ENCODE assay signal across 16 cellular contexts in genomic region chr14:106069786-106070185, GRCh38.
DNase-seq lines count a peak whose midpoint lies in the region; ATAC-seq and TF ChIP-seq lines count a peak whose summit lies in the region.
"Had no signal": no experiment of that assay in that cellular context is flagged by ENCODE, and none has a peak within 500 bp of the region (broad histone marks: within the 10 kb centered on the region; RNA-seq: fewer than 3 reads in every experiment).

No MANE protein-coding gene starts in this region.

- no peak overlapping the region for H3K27ac ChIP-seq in gastrocnemius medialis
- no peak overlapping the region for H3K27ac ChIP-seq in colonic mucosa
- H3K27ac ChIP-seq: PC-9 had no signal

- ATAC-seq in gastrocnemius medialis: no peak
- no peak for ATAC-seq in GM18909 (IDR thresholded peaks at IDR 0.05; ENCODE audit: poor library complexity, unreplicated experiment)

- peak overlapping the region; percentile 76 for H3K27ac Mint-ChIP-seq in activated CD4-positive, alpha-beta T cell treated with anti-CD3 and anti-CD28 coated beads, Interleukin-2, amount 10 ng/mL, durations not matched to agents 24 days and 14 days
- H3K27ac Mint-ChIP-seq: HFFc6 had no signal

- H3K36me3 Mint-ChIP-seq in activated CD4-positive, alpha-beta T cell treated with anti-CD3 and anti-CD28 coated beads, Interleukin-2, amount 10 ng/mL, durations not matched to agents 24 days and 14 days (ENCODE audit: low read depth): no peaks in the 10 kb centered on the region

- H3K36me3 ChIP-seq in gastrocnemius medialis: no peaks in the 10 kb centered on the region
- H3K36me3 ChIP-seq in colonic mucosa: no peaks in the 10 kb centered on the region

- no peak overlapping the region for H3K4me3 Mint-ChIP-seq in activated CD4-positive, alpha-beta T cell treated with anti-CD3 and anti-CD28 coated beads, Interleukin-2, amount 10 ng/mL, durations not matched to agents 24 days and 14 days
- H3K4me3 Mint-ChIP-seq: HFFc6 had no signal

- H3K4me3 ChIP-seq in gastrocnemius medialis (no peak overlapping the region), colonic mucosa (no peak overlapping the region)
- H3K4me3 ChIP-seq: PC-9 had no signal

- H3K9me3 Mint-ChIP-seq in activated CD4-positive, alpha-beta T cell treated with anti-CD3 and anti-CD28 coated beads, Interleukin-2, amount 10 ng/mL, durations not matched to agents 24 days and 14 days: no peaks in the 10 kb centered on the region

- no peak for TF ChIP-seq POLR2A in gastrocnemius medialis (IDR thresholded peaks at IDR 0.05)

- H3K9ac ChIP-seq in colonic mucosa (ENCODE audit: low read depth in 2 of 2, low read length in 2 of 2): no peak overlapping the region

- H3K4me1 ChIP-seq in gastrocnemius medialis (no peaks in the 10 kb centered on the region), colonic mucosa (no peaks in the 10 kb centered on the region)

- DNase-seq in activated CD4-positive, alpha-beta T cell treated with anti-CD3 and anti-CD28 coated beads, Interleukin-2, amount 10 ng/mL, durations not matched to agents 24 days and 14 days: no peak
- DNase-seq in activated CD4-positive, alpha-beta T cell treated with anti-CD3 and anti-CD28 coated beads, Interleukin-2, amount 50 U/mL, for 1 hour: no peak
- DNase-seq in stimulated activated CD4-positive, alpha-beta T cell treated with anti-CD3 and anti-CD28 coated beads, Interleukin-1b, Interleukin-23, amount 100 ng/mL, for 48 hours: peak; percentile 16
- DNase-seq in stimulated activated CD4-positive, alpha-beta T cell treated with anti-CD3 and anti-CD28 coated beads, Interleukin-4, amount 100 ng/mL, for 1 hour: no peak
- DNase-seq in fibroblast of gingiva (ENCODE audit: low read depth) (peak; percentile 0), gastrocnemius medialis (no peak), colonic mucosa (no peak)
- DNase-seq: C1 segment of cervical spinal cord, GOT3, HFFc6, KBM-7, NCI-H1105, NCI-H1694 treated with DMSO at 0.1 percent for 48 hours, NCI-H446, PC-9 had no signal

- TF ChIP-seq CTCF in gastrocnemius medialis (IDR thresholded peaks at IDR 0.05 in 4 of 5, conservative IDR thresholded peaks at IDR 0.05 in 1 of 5) (no peak), colonic mucosa (IDR thresholded peaks at IDR 0.05) (no peak)

- H3K27me3 ChIP-seq in gastrocnemius medialis (peaks cover 0 to 4% (median 0%) of the 10 kb centered on the region in 3 donors), colonic mucosa (no peaks in the 10 kb centered on the region)

- H3K9me3 ChIP-seq in gastrocnemius medialis (no peaks in the 10 kb centered on the region), colonic mucosa (no peaks in the 10 kb centered on the region)

- H3K4me1 Mint-ChIP-seq in activated CD4-positive, alpha-beta T cell treated with anti-CD3 and anti-CD28 coated beads, Interleukin-2, amount 10 ng/mL, durations not matched to agents 24 days and 14 days: peaks cover 10% of the 10 kb centered on the region

- peaks cover 17% of the 10 kb centered on the region for H3K27me3 Mint-ChIP-seq in activated CD4-positive, alpha-beta T cell treated with anti-CD3 and anti-CD28 coated beads, Interleukin-2, amount 10 ng/mL, durations not matched to agents 24 days and 14 days

- intact Hi-C loops in activated CD4-positive, alpha-beta T cell treated with anti-CD3 and anti-CD28 coated beads, Interleukin-2, amount 10 ng/mL, durations not matched to agents 24 days and 14 days (cut with micrococcal nuclease): no loop called here
- intact Hi-C loops in gastrocnemius medialis (cut with DNase I; ENCODE audit: low total_unique reads): no loop called here
- intact Hi-C loops in colonic mucosa (cut with DNase I): no loop called here

- in situ Hi-C loops in gastrocnemius medialis (cut with MboI; ENCODE audit: low sequenced_read_pairs in 4 of 4): no loop called here

Comparison
In these comparisons a context has a peak if more than half of its experiments do, and no peak if none do; other contexts are left out.
1. DNase-seq: peak in stimulated activated CD4-positive, alpha-beta T cell treated with anti-CD3 and anti-CD28 coated beads, Interleukin-1b, Interleukin-23, amount 100 ng/mL, for 48 hours (single experiment) and fibroblast of gingiva (single experiment); none in activated CD4-positive, alpha-beta T cell treated with anti-CD3 and anti-CD28 coated beads, Interleukin-2, amount 10 ng/mL, durations not matched to agents 24 days and 14 days (single experiment), activated CD4-positive, alpha-beta T cell treated with anti-CD3 and anti-CD28 coated beads, Interleukin-2, amount 50 U/mL, for 1 hour (single experiment), stimulated activated CD4-positive, alpha-beta T cell treated with anti-CD3 and anti-CD28 coated beads, Interleukin-4, amount 100 ng/mL, for 1 hour (single experiment), gastrocnemius medialis (0 of 2) and colonic mucosa (single experiment).